Comparison of ENCODE assay signal across 2 cellular contexts in the genomic region with DNA sequence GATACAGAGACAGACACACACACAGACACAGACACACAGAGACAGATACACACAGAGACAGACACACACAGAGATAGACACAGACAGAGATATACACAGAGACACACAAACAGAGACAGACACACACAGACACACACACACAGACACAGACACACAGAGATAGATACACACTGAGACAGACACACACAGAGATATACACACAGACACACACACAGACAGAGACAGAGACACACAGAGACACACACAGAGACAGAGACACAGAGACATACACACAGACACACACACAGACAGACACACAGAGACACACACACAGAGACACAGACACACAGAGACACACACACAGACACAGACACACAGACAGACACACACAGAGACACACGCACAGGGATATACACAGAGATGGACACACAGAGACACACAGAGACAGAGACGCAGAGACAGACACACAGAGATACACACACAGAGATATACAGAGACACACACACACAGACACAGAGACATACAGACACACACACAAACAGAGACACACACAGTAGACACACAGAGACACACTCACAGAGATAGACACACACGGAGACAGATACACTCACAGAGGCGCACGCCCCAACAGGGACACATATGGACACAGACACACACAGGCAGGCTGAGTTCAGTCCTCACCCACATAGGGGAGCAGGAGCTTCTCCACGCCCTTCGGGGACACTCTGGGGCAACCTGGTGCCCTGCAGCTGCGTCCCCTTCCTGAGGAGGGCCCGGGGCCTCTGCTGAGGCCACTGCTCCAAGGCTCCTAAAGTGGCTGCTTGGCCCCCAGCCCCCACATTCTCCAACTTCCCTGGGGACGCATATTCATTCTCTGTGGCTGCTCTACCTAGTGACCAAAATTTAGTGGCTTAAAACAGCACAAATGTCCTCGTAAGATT.
TF ChIP-seq lines count a peak whose summit lies in the region.

No MANE protein-coding gene starts in this region.

TF ChIP-seq in HEK293, 187 proteins besides CTCF, POLR2A, EP300 and RAD21:
- TF ChIP-seq ZNF560 (tag by site-specific recombination; IDR thresholded peaks at IDR 0.05; ENCODE audit: borderline replicate concordance) (no peak), ZNF174 (tag by site-specific recombination; IDR thresholded peaks at IDR 0.05) (no peak), ZNF521 (tag by site-specific recombination; IDR thresholded peaks at IDR 0.05) (0 out of 2 replicates have a peak, but pooled peaks have one; percentile 36), ZNF473 (tag by site-specific recombination; IDR thresholded peaks at IDR 0.05) (peak; percentile 41; the same call in 1 of the 2 replicates), ZEB2 (tag by site-specific recombination; IDR thresholded peaks at IDR 0.05) (no peak), GFI1B (tag by site-specific recombination; IDR thresholded peaks at IDR 0.05) (no peak), SP2 (tag by site-specific recombination; IDR thresholded peaks at IDR 0.05) (no peak), ZNF146 (tag by site-specific recombination; IDR thresholded peaks at IDR 0.05) (no peak), GLIS1 (tag by site-specific recombination; IDR thresholded peaks at IDR 0.05) (no peak), ZNF621 (tag by site-specific recombination; IDR thresholded peaks at IDR 0.05) (0 out of 2 replicates have a peak, but pooled peaks have one; percentile 12), WT1 (tag by site-specific recombination; IDR thresholded peaks at IDR 0.05) (no peak), KLF9 (tag by site-specific recombination; IDR thresholded peaks at IDR 0.05; ENCODE audit: low read depth) (0 out of 2 replicates have a peak, but pooled peaks have one; percentile 18), ZNF571 (tag by site-specific recombination; IDR thresholded peaks at IDR 0.05) (0 out of 2 replicates have a peak, but pooled peaks have one; percentile 14)
- TF ChIP-seq, protein P1, sequence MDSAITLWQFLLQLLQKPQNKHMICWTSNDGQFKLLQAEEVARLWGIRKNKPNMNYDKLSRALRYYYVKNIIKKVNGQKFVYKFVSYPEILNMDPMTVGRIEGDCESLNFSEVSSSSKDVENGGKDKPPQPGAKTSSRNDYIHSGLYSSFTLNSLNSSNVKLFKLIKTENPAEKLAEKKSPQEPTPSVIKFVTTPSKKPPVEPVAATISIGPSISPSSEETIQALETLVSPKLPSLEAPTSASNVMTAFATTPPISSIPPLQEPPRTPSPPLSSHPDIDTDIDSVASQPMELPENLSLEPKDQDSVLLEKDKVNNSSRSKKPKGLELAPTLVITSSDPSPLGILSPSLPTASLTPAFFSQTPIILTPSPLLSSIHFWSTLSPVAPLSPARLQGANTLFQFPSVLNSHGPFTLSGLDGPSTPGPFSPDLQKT (IDR thresholded peaks at IDR 0.05; ENCODE audit: borderline replicate concordance, low read depth, low read length) = no peak
- TF ChIP-seq, protein P2, sequence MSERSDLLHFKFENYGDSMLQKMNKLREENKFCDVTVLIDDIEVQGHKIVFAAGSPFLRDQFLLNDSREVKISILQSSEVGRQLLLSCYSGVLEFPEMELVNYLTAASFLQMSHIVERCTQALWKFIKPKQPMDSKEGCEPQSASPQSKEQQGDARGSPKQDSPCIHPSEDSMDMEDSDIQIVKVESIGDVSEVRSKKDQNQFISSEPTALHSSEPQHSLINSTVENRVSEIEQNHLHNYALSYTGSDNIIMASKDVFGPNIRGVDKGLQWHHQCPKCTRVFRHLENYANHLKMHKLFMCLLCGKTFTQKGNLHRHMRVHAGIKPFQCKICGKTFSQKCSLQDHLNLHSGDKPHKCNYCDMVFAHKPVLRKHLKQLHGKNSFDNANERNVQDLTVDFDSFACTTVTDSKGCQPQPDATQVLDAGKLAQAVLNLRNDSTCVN (tag by site-specific recombination; optimal IDR thresholded peaks at IDR 0.05) = no peak

TF ChIP-seq in H1, 55 proteins besides CTCF, POLR2A, EP300 and RAD21:
- no peak for TF ChIP-seq POLR2AphosphoS5 (IDR thresholded peaks at IDR 0.05; ENCODE audit: low read depth, low read length)
- TF ChIP-seq EGR1 (IDR thresholded peaks at IDR 0.05; ENCODE audit: borderline replicate concordance, low read depth, low read length) = no peak
- no peak for TF ChIP-seq PHF8 (conservative IDR thresholded peaks at IDR 0.05; ENCODE audit: low read depth, low read length)
- TF ChIP-seq, protein P3, sequence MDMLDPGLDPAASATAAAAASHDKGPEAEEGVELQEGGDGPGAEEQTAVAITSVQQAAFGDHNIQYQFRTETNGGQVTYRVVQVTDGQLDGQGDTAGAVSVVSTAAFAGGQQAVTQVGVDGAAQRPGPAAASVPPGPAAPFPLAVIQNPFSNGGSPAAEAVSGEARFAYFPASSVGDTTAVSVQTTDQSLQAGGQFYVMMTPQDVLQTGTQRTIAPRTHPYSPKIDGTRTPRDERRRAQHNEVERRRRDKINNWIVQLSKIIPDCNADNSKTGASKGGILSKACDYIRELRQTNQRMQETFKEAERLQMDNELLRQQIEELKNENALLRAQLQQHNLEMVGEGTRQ (IDR thresholded peaks at IDR 0.05; ENCODE audit: low read length) = no peak
